In the genomic region with DNA sequence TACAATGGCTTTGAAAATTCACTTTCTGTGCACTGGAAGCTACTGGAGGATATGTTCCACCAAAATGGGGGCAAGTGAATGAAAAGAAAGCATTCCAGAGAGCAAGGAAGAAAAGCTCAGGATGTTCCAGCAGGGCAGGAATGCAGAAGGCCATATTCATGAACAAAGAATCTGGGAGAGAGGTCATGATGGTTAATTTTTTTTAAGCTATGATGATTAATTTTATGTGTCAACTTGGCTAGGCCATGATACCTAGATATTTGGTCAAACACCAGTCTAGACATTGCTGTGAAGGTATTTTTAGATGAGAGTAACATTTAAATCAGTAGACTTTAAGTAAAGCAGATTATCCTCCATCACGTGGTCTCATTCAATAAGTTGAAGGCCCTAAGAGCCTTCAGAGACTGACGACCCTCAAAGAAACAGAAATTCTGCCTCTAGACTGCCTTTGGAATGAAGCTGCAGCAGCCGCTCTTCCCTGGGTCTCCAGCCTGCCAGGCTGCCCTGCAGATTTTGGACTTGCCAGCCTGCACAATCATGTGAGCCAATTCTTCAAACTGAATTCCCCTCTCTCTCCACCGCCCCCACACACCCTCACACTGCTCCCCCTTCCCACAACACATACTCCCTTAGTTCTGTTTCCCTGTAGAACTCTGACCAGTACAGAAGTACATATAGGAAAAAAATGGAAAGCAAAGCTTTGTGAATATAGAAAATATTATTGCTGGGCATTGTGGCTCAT, we compare ENCODE assay signal across 16 cellular contexts. TPM values are rescaled to one million over a fixed set of nuclear protein-coding genes. Genes with fewer than 3 reads are reported as not detected.
DNase-seq lines count a peak whose midpoint lies in the region; ATAC-seq, FAIRE-seq and TF ChIP-seq lines count a peak whose summit lies in the region.
"Had no signal": no experiment of that assay in that cellular context is flagged by ENCODE, and none has a peak within 500 bp of the region (broad histone marks: within the 10 kb centered on the region; RNA-seq: fewer than 3 reads in every experiment).

No MANE protein-coding gene starts in this region.

- H3K9me3 ChIP-seq in HepG2 (ENCODE audit: low read length) (no peaks in the 10 kb centered on the region), right lobe of liver (no peaks in the 10 kb centered on the region), astrocyte (ENCODE audit: insufficient read depth, low read depth, low read length) (no peaks in the 10 kb centered on the region), left lung (no peaks in the 10 kb centered on the region)
- H3K9me3 ChIP-seq: neutrophil, thyroid gland had no signal

- H4K20me1 ChIP-seq in HepG2 (ENCODE audit: insufficient read depth, low read length) (no peaks in the 10 kb centered on the region), astrocyte (ENCODE audit: insufficient read depth, low read length) (no peaks in the 10 kb centered on the region)

- TF ChIP-seq CTCF in HepG2 (CRISPR knock-in tag; IDR thresholded peaks at IDR 0.05) (no peak), right lobe of liver (IDR thresholded peaks at IDR 0.05) (no peak), astrocyte (IDR thresholded peaks at IDR 0.05; ENCODE audit: insufficient read depth, low read depth, low read length) (no peak), left lung (IDR thresholded peaks at IDR 0.05) (no peak)

- H3K27ac ChIP-seq in HepG2 (ENCODE audit: extremely low read length, insufficient read depth, low read length) (no peak overlapping the region), right lobe of liver (no peak overlapping the region), astrocyte (ENCODE audit: low read depth, low read length) (peak overlapping the region; percentile 73), left lung (no peak overlapping the region)
- H3K27ac ChIP-seq: neutrophil, thyroid gland had no signal

- H3K4me3 ChIP-seq in HepG2 (replicated peaks in 1 of 3; ENCODE audit: insufficient read depth in 1 of 3, low read depth in 2 of 3, low read length in 3 of 3) = no peak overlapping the region
- no peak overlapping the region for H3K4me3 ChIP-seq in right lobe of liver
- H3K4me3 ChIP-seq in astrocyte (ENCODE audit: insufficient read depth, low read depth, low read length) = no peak overlapping the region
- H3K4me3 ChIP-seq in left lung = no peak overlapping the region
- H3K4me3 ChIP-seq: thyroid gland had no signal

- H2AFZ ChIP-seq in HepG2 (ENCODE audit: low read length) (no peak overlapping the region), astrocyte (ENCODE audit: low read depth, low read length) (peak overlapping the region; percentile 12)

- no peak for TF ChIP-seq RAD21 in HepG2 (CRISPR knock-in tag; IDR thresholded peaks at IDR 0.05)

- H3K9ac ChIP-seq in HepG2 (ENCODE audit: insufficient read depth, low read depth, low read length) (no peak overlapping the region), astrocyte (ENCODE audit: low read length) (peak overlapping the region; percentile 49)

- FAIRE-seq in HepG2 (lab: Jason Lieb, UNC) (no peak), astrocyte (lab: Jason Lieb, UNC) (peak; percentile 20)

- H3K9me3 Mint-ChIP-seq in astrocyte (ENCODE audit: unreplicated experiment) = peaks cover 3% of the 10 kb centered on the region

- H3K27ac Mint-ChIP-seq in astrocyte (ENCODE audit: unreplicated experiment) = peak overlapping the region; percentile 78
- H3K27ac Mint-ChIP-seq: WTC11 had no signal

- no peaks in the 10 kb centered on the region for H3K36me3 Mint-ChIP-seq in astrocyte (ENCODE audit: low read depth, unreplicated experiment)
- H3K36me3 Mint-ChIP-seq: WTC11 had no signal

- WGBS in HepG2 (ENCODE audit: low lambda C conversion rate) = 37% methylated on average over 4 of the region's 4 CpGs
- WGBS in right lobe of liver (ENCODE audit: insufficient coverage, low coverage, low lambda C conversion rate, missing lambda C conversion rate) = 77% methylated on average over 3 of the region's 4 CpGs

- in situ Hi-C loops in HepG2 (cut with HindIII; ENCODE audit: extremely low pct_ligation_motif_present, low pct_unique_long_range_greater_than_20kb) = loop anchor here (5.0 to 25.0 kb wide), 2 partner anchors 66 to 544 kb away; no protein-coding TSS in a partner anchor

- H3K4me2 ChIP-seq in HepG2 (ENCODE audit: low read depth, low read length) (no peak overlapping the region), astrocyte (ENCODE audit: low read length) (peak overlapping the region; percentile 51)

- POLR2A ChIA-PET in HepG2 (lab: Yijun Ruan, JAX) = interaction anchor here (0.9 kb wide), 1 partner anchor 264 kb away, joined by 3 read pairs; no protein-coding TSS in a partner anchor

- ATAC-seq in HepG2 = no peak; the same call in 2 of the 3 replicates
- ATAC-seq in right lobe of liver = no peak
- ATAC-seq in HG02588 (IDR thresholded peaks at IDR 0.05; ENCODE audit: unreplicated experiment) = no peak
- no peak for ATAC-seq in left lung
- ATAC-seq: WTC11 had no signal

- H3K36me3 ChIP-seq in HepG2 (replicated peaks in 1 of 2; ENCODE audit: control insufficient read depth in 1 of 2, insufficient read depth in 2 of 2, low read length in 2 of 2) = no peaks in the 10 kb centered on the region
- H3K36me3 ChIP-seq in right lobe of liver = no peaks in the 10 kb centered on the region
- no peaks in the 10 kb centered on the region for H3K36me3 ChIP-seq in astrocyte (ENCODE audit: insufficient read depth, low read length)
- no peaks in the 10 kb centered on the region for H3K36me3 ChIP-seq in left lung
- H3K36me3 ChIP-seq: neutrophil, thyroid gland had no signal

- DNase-seq in HepG2 (ENCODE audit: low spot score) = no peak
- no peak for DNase-seq in right lobe of liver
- DNase-seq in astrocyte (ENCODE audit: low read depth) = peak; percentile 86
- peak; percentile 53 for DNase-seq in hepatic stellate cell (ENCODE audit: low spot score)
- DNase-seq in T1000 (lab: John Stamatoyannopoulos, UW) = no peak
- DNase-seq in activated naive CD4-positive, alpha-beta T cell treated with anti-CD3 and anti-CD28 coated beads, Interleukin-2, amount 50 U/mL, for 16 hours = no peak
- DNase-seq in left lung = no peak
- DNase-seq: DMS153, hypothalamus, NCI-H1092 treated with DMSO at 0.1 percent for 48 hours, NCI-H526 treated with DMSO at 0.1 percent for 48 hours, thyroid gland had no signal

- H3K27me3 ChIP-seq in HepG2 (ENCODE audit: control insufficient read depth in 1 of 2, insufficient read depth in 2 of 2, low read length in 2 of 2) (no peaks in the 10 kb centered on the region), right lobe of liver (no peaks in the 10 kb centered on the region), astrocyte (ENCODE audit: insufficient read depth, low read length) (no peaks in the 10 kb centered on the region), left lung (no peaks in the 10 kb centered on the region)
- H3K27me3 ChIP-seq: neutrophil, thyroid gland had no signal

- H3K4me1 ChIP-seq in HepG2 (ENCODE audit: insufficient read depth, low read length) = no peaks in the 10 kb centered on the region
- H3K4me1 ChIP-seq in right lobe of liver = no peaks in the 10 kb centered on the region
- peaks cover 14% of the 10 kb centered on the region for H3K4me1 ChIP-seq in astrocyte (ENCODE audit: insufficient read depth, low read length)
- no peaks in the 10 kb centered on the region for H3K4me1 ChIP-seq in left lung
- H3K4me1 ChIP-seq: thyroid gland had no signal

- no TSS peak for BruUV-seq in HepG2 (replicated peaks; lab: Mats Ljungman, UMichigan)

- CTCF ChIA-PET in HepG2 (lab: Yijun Ruan, JAX; ENCODE audit: low intra/inter-chr PET ratio, low total read pairs) = interaction anchor here (1.0 kb wide), 1 partner anchor 269 kb away, joined by 3 read pairs; no protein-coding TSS in a partner anchor

- TF ChIP-seq POLR2A in HepG2 (IDR thresholded peaks at IDR 0.05; ENCODE audit: insufficient read depth in 1 of 2, low read depth in 2 of 2, low read length in 2 of 2) (no peak), right lobe of liver (IDR thresholded peaks at IDR 0.05) (no peak)

- H3K79me2 ChIP-seq in HepG2 (ENCODE audit: insufficient read depth, low read length) = no peaks in the 10 kb centered on the region
- no peaks in the 10 kb centered on the region for H3K79me2 ChIP-seq in astrocyte (ENCODE audit: insufficient read depth, low read length)

- intact Hi-C loops in HepG2 (cut with micrococcal nuclease; ENCODE audit: unreplicated experiment) (no loop called here), right lobe of liver (cut with DNase I) (no loop called here), left lung (cut with DNase I) (no loop called here)

- no peak overlapping the region for H3K4me3 Mint-ChIP-seq in astrocyte (ENCODE audit: unreplicated experiment)
- H3K4me3 Mint-ChIP-seq: WTC11 had no signal

- H3K27me3 Mint-ChIP-seq in astrocyte (ENCODE audit: low read depth, unreplicated experiment) = no peaks in the 10 kb centered on the region

- peaks cover 17% of the 10 kb centered on the region for H3K4me1 Mint-ChIP-seq in astrocyte (ENCODE audit: low read depth, unreplicated experiment)

- TF ChIP-seq EP300 in HepG2 (IDR thresholded peaks at IDR 0.05; ENCODE audit: low read depth in 2 of 2, low read length in 2 of 2) (no peak), HepG2 (CRISPR knock-in tag; IDR thresholded peaks at IDR 0.05; ENCODE audit: borderline replicate concordance) (no peak)

RNA-seq across cellular contexts. Expression of gene GCM1, which starts 20.0 kb away (rescaled TPM):
- total RNA-seq in HepG2 (2016; rRNA removed; fragmentation: Illumina TruSeq; extraction: Trizol) (0.13 and 0.18 TPM in 2 replicates), right lobe of liver (not detected), astrocyte (not detected in 2 replicates), left lung (under 1 TPM in 1 of 2 donors, not detected in 1; 0.18 TPM)
- 0.09 TPM in 1 of 2 replicates, not detected in the other for total RNA-seq in HepG2 (2016; cell fraction: cytosol; rRNA removed; fragmentation: Illumina TruSeq; extraction: Trizol; ENCODE audit: low read depth)
- total RNA-seq in HepG2 (2016; cell fraction: insoluble cytoplasmic fraction; rRNA removed; fragmentation: Illumina TruSeq; extraction: Trizol) = 0.15 and 0.16 TPM in 2 replicates
- 0.06 and 0.17 TPM in 2 replicates for total RNA-seq in HepG2 (2016; cell fraction: membrane; rRNA removed; fragmentation: Illumina TruSeq; extraction: Trizol)
- total RNA-seq in HepG2 (2016; cell fraction: nucleus; rRNA removed; fragmentation: Illumina TruSeq; extraction: Trizol) = 0.13 TPM in 1 of 2 replicates, not detected in the other
- polyA plus RNA-seq in HepG2 (2011; rRNA removed) = 0.03 and 0.04 TPM in 2 replicates
- polyA plus RNA-seq in HepG2 (2011; cell fraction: cytosol; rRNA removed) = 0.03 TPM in 2 replicates
- 0.05 TPM in 1 of 2 replicates, not detected in the other for polyA plus RNA-seq in HepG2 (2011; cell fraction: nucleus; rRNA removed)
- polyA plus RNA-seq in HepG2 (2012) = 0.24 TPM in 1 of 2 replicates, not detected in the other
- not detected in 2 replicates for polyA plus RNA-seq in HepG2 (2016; cell fraction: cytosol; fragmentation: Illumina TruSeq; extraction: Trizol; ENCODE audit: low read depth)
- polyA plus RNA-seq in HepG2 (2016; cell fraction: insoluble cytoplasmic fraction; fragmentation: Illumina TruSeq; extraction: Trizol; ENCODE audit: low read depth) = 0.13 TPM in 1 of 2 replicates, not detected in the other
- polyA plus RNA-seq in HepG2 (2016; cell fraction: membrane; fragmentation: Illumina TruSeq; extraction: Trizol; ENCODE audit: low read depth) = not detected in 2 replicates
- polyA plus RNA-seq in HepG2 (2016; cell fraction: nucleus; fragmentation: Illumina TruSeq; extraction: Trizol; ENCODE audit: insufficient read depth, low read depth) = 0.16 and 0.22 TPM in 2 replicates
- not detected in 2 replicates for polyA minus RNA-seq in HepG2 (2011; rRNA and poly(A)+ RNA removed; ENCODE audit: low replicate concordance)
- polyA minus RNA-seq in HepG2 (2011; cell fraction: cytosol; rRNA and poly(A)+ RNA removed) = not detected in 2 replicates
- polyA minus RNA-seq in HepG2 (2011; cell fraction: nucleus; rRNA and poly(A)+ RNA removed) = not detected in 2 replicates
- total RNA-seq: SK-MEL-5, thyroid gland had no signal

Comparison
In these comparisons a context has a peak if more than half of its experiments do, and no peak if none do; other contexts are left out.
1. DNase-seq: peak in astrocyte (single experiment) and hepatic stellate cell (single experiment); none in HepG2 (single experiment), right lobe of liver (0 of 3), T1000 (single experiment), activated naive CD4-positive, alpha-beta T cell treated with anti-CD3 and anti-CD28 coated beads, Interleukin-2, amount 50 U/mL, for 16 hours (single experiment) and left lung (0 of 2).